17 cellular contexts compared by ENCODE assay signal in the genomic region with DNA sequence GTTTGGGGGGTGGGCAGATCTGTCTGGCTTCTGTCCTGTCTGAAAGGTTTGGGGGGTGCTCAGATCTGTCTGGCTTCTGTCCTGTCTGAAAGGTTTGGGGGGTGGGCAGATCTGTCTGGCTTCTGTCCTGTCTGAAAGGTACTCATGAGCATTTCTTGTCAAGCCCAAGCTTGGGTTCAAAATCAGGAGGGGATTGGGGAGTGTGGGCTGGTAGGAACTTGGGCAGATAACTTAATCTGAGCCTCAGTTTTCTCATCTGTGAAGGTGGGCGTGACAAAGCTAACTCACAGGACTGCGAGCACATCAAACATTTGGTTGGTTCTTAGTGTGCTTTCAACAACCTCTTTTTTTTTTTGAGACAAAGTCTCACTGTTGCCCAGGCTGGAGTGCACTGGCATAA. TPM values are rescaled to one million over a fixed set of nuclear protein-coding genes. Genes with fewer than 3 reads are reported as not detected.
DNase-seq lines count a peak whose midpoint lies in the region; ATAC-seq lines count a peak whose summit lies in the region.
"Had no signal": no experiment of that assay in that cellular context is flagged by ENCODE, and none has a peak within 500 bp of the region (broad histone marks: within the 10 kb centered on the region; RNA-seq: fewer than 3 reads in every experiment).

No MANE protein-coding gene starts in this region.

- ATAC-seq in stimulated activated memory B cell treated with anti-CD40 and anti-IgM and Interleukin-4, amounts not matched to agents 10 μg/mL and 1 μg/mL and 100 μg/mL, for 72 hours, result no peak
- ATAC-seq in GM21528 (IDR thresholded peaks at IDR 0.05; ENCODE audit: low FRiP score, unreplicated experiment), result no peak

- no peak overlapping the region for H3K4me3 Mint-ChIP-seq in activated naive CD4-positive, alpha-beta T cell treated with anti-CD3 and anti-CD28 coated beads for 36 hours
- no peak overlapping the region for H3K4me3 Mint-ChIP-seq in T-helper 2 cell treated with Interferon-gamma antibody and Interleukin-4, amounts not matched to agents 5 μg/mL and 100 μg/mL, for 36 hours
- H3K4me3 Mint-ChIP-seq in stimulated activated memory B cell treated with anti-CD40 and anti-IgM and Interleukin-4, amounts not matched to agents 10 μg/mL and 1 μg/mL and 100 μg/mL, for 72 hours, result no peak overlapping the region

- CTCF ChIA-PET in activated naive CD4-positive, alpha-beta T cell treated with anti-CD3 and anti-CD28 coated beads for 36 hours (lab: Charles Lee), result interaction anchor here (0.6 to 3.3 kb wide), 5 partner anchors 9 to 190 kb away, joined by 3 to 19 read pairs (median 10); no protein-coding TSS in a partner anchor

- H3K27ac Mint-ChIP-seq in activated naive CD4-positive, alpha-beta T cell treated with anti-CD3 and anti-CD28 coated beads for 36 hours, result peak overlapping the region; percentile 74
- peak overlapping the region; percentile 46 for H3K27ac Mint-ChIP-seq in T-helper 2 cell treated with Interferon-gamma antibody and Interleukin-4, amounts not matched to agents 5 μg/mL and 100 μg/mL, for 36 hours
- H3K27ac Mint-ChIP-seq in stimulated activated memory B cell treated with anti-CD40 and anti-IgM and Interleukin-4, amounts not matched to agents 10 μg/mL and 1 μg/mL and 100 μg/mL, for 72 hours, result peak overlapping the region; percentile 89

- intact Hi-C loops in activated naive CD4-positive, alpha-beta T cell treated with anti-CD3 and anti-CD28 coated beads for 36 hours (cut with micrococcal nuclease), result loop anchor here (2.0 kb wide), 3 partner anchors 36 to 452 kb away; partner anchors contain the start of genes ABAT, HAPSTR1 and USP7

- no peak for DNase-seq in activated naive CD4-positive, alpha-beta T cell treated with anti-CD3 and anti-CD28 coated beads for 36 hours
- no peak for DNase-seq in activated naive CD4-positive, alpha-beta T cell (lab: John Stamatoyannopoulos, UW)
- DNase-seq in T-helper 2 cell treated with Interferon-gamma antibody and Interleukin-4, amounts not matched to agents 5 μg/mL and 100 μg/mL, for 36 hours (ENCODE audit: low spot score), result no peak
- DNase-seq in epithelial cell of prostate (ENCODE audit: low read depth, low spot score) (no peak), DMS53 treated with DMSO at 0.1 percent for 48 hours (lab: John Stamatoyannopoulos, UW; ENCODE audit: unreplicated experiment) (no peak), NCI-H774 (lab: John Stamatoyannopoulos, UW) (no peak)
- DNase-seq: activated T-cell treated with anti-CD3 and anti-CD28 coated beads for 4 hours; cortex of kidney; DMS 273 treated with DMSO at 0.1 percent for 48 hours; NCI-H1436 treated with DMSO at 0.1 percent for 48 hours; NCI-H446 treated with DMSO at 0.1 percent for 48 hours; SK-N-SH; stimulated activated CD4-positive, alpha-beta T cell treated with anti-CD3 and anti-CD28 coated beads, Interleukin-2, amount 100 ng/mL, for 24 hours; transverse colon had no signal

- peaks cover 59% of the 10 kb centered on the region for H3K4me1 Mint-ChIP-seq in activated naive CD4-positive, alpha-beta T cell treated with anti-CD3 and anti-CD28 coated beads for 36 hours (ENCODE audit: low read depth)
- H3K4me1 Mint-ChIP-seq in T-helper 2 cell treated with Interferon-gamma antibody and Interleukin-4, amounts not matched to agents 5 μg/mL and 100 μg/mL, for 36 hours (ENCODE audit: low read depth), result peaks cover 30% of the 10 kb centered on the region
- peaks cover 70% of the 10 kb centered on the region for H3K4me1 Mint-ChIP-seq in stimulated activated memory B cell treated with anti-CD40 and anti-IgM and Interleukin-4, amounts not matched to agents 10 μg/mL and 1 μg/mL and 100 μg/mL, for 72 hours

- H3K9me3 Mint-ChIP-seq in activated naive CD4-positive, alpha-beta T cell treated with anti-CD3 and anti-CD28 coated beads for 36 hours, result no peaks in the 10 kb centered on the region
- H3K9me3 Mint-ChIP-seq in T-helper 2 cell treated with Interferon-gamma antibody and Interleukin-4, amounts not matched to agents 5 μg/mL and 100 μg/mL, for 36 hours, result no peaks in the 10 kb centered on the region
- H3K9me3 Mint-ChIP-seq in stimulated activated memory B cell treated with anti-CD40 and anti-IgM and Interleukin-4, amounts not matched to agents 10 μg/mL and 1 μg/mL and 100 μg/mL, for 72 hours, result no peaks in the 10 kb centered on the region

- no peaks in the 10 kb centered on the region for H3K27me3 Mint-ChIP-seq in activated naive CD4-positive, alpha-beta T cell treated with anti-CD3 and anti-CD28 coated beads for 36 hours (ENCODE audit: low read depth)
- no peaks in the 10 kb centered on the region for H3K27me3 Mint-ChIP-seq in T-helper 2 cell treated with Interferon-gamma antibody and Interleukin-4, amounts not matched to agents 5 μg/mL and 100 μg/mL, for 36 hours (ENCODE audit: low read depth)
- no peaks in the 10 kb centered on the region for H3K27me3 Mint-ChIP-seq in stimulated activated memory B cell treated with anti-CD40 and anti-IgM and Interleukin-4, amounts not matched to agents 10 μg/mL and 1 μg/mL and 100 μg/mL, for 72 hours

- H3K36me3 Mint-ChIP-seq in activated naive CD4-positive, alpha-beta T cell treated with anti-CD3 and anti-CD28 coated beads for 36 hours (ENCODE audit: low read depth), result peaks cover 5% of the 10 kb centered on the region
- peaks cover 18% of the 10 kb centered on the region for H3K36me3 Mint-ChIP-seq in T-helper 2 cell treated with Interferon-gamma antibody and Interleukin-4, amounts not matched to agents 5 μg/mL and 100 μg/mL, for 36 hours (ENCODE audit: low read depth)
- H3K36me3 Mint-ChIP-seq in stimulated activated memory B cell treated with anti-CD40 and anti-IgM and Interleukin-4, amounts not matched to agents 10 μg/mL and 1 μg/mL and 100 μg/mL, for 72 hours, result peaks cover 15% of the 10 kb centered on the region

- H3K27ac ChIP-seq in epithelial cell of prostate, result peak overlapping the region; percentile 65
- H3K27ac ChIP-seq: hepatocyte, transverse colon had no signal

RNA-seq across cellular contexts. Expression of gene HAPSTR1, which starts 35.2 kb away (rescaled TPM):
- 10 to 100 TPM; 41.2 to 42.6 TPM for total RNA-seq in activated naive CD4-positive, alpha-beta T cell treated with anti-CD3 and anti-CD28 coated beads for 36 hours
